ENCODE assay signal across 8 cellular contexts in genomic region chr17:78173025-78173715, GRCh38. TPM values are rescaled to one million over a fixed set of nuclear protein-coding genes. Genes with fewer than 3 reads are reported as not detected.
DNase-seq lines count a peak whose midpoint lies in the region; ATAC-seq and TF ChIP-seq lines count a peak whose summit lies in the region.

No MANE protein-coding gene starts in this region.

- peak overlapping the region; percentile 87 for H3K27ac Mint-ChIP-seq in CD8-positive, alpha-beta T cell
- peak overlapping the region; percentile 80 for H3K27ac Mint-ChIP-seq in activated naive CD8-positive, alpha-beta T cell treated with anti-CD3 and anti-CD28 coated beads, Interleukin-2, amount 50 U/mL, for 24 hours

- peaks cover 36% of the 10 kb centered on the region for H3K36me3 Mint-ChIP-seq in CD8-positive, alpha-beta T cell
- H3K36me3 Mint-ChIP-seq in activated naive CD8-positive, alpha-beta T cell treated with anti-CD3 and anti-CD28 coated beads, Interleukin-2, amount 50 U/mL, for 24 hours (ENCODE audit: low read depth): peaks cover 33% of the 10 kb centered on the region

- no peak for DNase-seq in CD8-positive, alpha-beta T cell
- DNase-seq in activated naive CD8-positive, alpha-beta T cell treated with anti-CD3 and anti-CD28 coated beads, Interleukin-2, amount 50 U/mL, for 24 hours: no peak
- DNase-seq in myocyte (ENCODE audit: low read depth) (peak; percentile 50), HAP-1 (ENCODE audit: low spot score in 2 of 2) (no peak), DMS79 (lab: John Stamatoyannopoulos, UW) (no peak), DMS53 (lab: John Stamatoyannopoulos, UW) (no peak)

- H3K27me3 ChIP-seq in CD8-positive, alpha-beta T cell (ENCODE audit: insufficient read depth, low read length): no peaks in the 10 kb centered on the region
- no peaks in the 10 kb centered on the region for H3K27me3 ChIP-seq in HAP-1 (ENCODE audit: low read depth)

- POLR2A ChIA-PET in CD8-positive, alpha-beta T cell (lab: Charles Lee): interaction anchor here (1.2 kb wide), 1 partner anchor 48 kb away, joined by 5 read pairs; no protein-coding TSS in a partner anchor
- POLR2A ChIA-PET in HEK293 (lab: Yijun Ruan, JAX): interaction anchor here (1.1 to 4.6 kb wide), 5 partner anchors 11 to 29 kb away, joined by 5 to 48 read pairs (median 8); partner anchors contain the start of genes AFMID and TK1

- peaks cover 53% of the 10 kb centered on the region for H3K4me1 Mint-ChIP-seq in CD8-positive, alpha-beta T cell (ENCODE audit: low read depth)
- peaks cover 57% of the 10 kb centered on the region for H3K4me1 Mint-ChIP-seq in activated naive CD8-positive, alpha-beta T cell treated with anti-CD3 and anti-CD28 coated beads, Interleukin-2, amount 50 U/mL, for 24 hours

- in situ Hi-C loops in HAP-1 (cut with MboI; ENCODE audit: low sequenced_read_pairs): loop anchor here (10.0 kb wide), 1 partner anchor 802 kb away; the partner anchor contains the start of gene LGALS3BP

- peak overlapping the region; percentile 6 for H3K4me3 Mint-ChIP-seq in CD8-positive, alpha-beta T cell
- H3K4me3 Mint-ChIP-seq in activated naive CD8-positive, alpha-beta T cell treated with anti-CD3 and anti-CD28 coated beads, Interleukin-2, amount 50 U/mL, for 24 hours: peak overlapping the region; percentile 54

- H3K4me1 ChIP-seq in CD8-positive, alpha-beta T cell (ENCODE audit: insufficient read depth, low read length): peaks cover 51% of the 10 kb centered on the region
- no peaks in the 10 kb centered on the region; the same call in 1 of the 2 replicates for H3K4me1 ChIP-seq in HEK293 (ENCODE audit: control insufficient read depth, insufficient read depth, low read length)
- peaks cover under 1% of the 10 kb centered on the region; the same call in 1 of the 2 replicates for H3K4me1 ChIP-seq in HAP-1

- CTCF ChIA-PET in CD8-positive, alpha-beta T cell (lab: Charles Lee): interaction anchor here (0.6 to 7.5 kb wide), 3 partner anchors 62 to 152 kb away, joined by 3 to 85 read pairs (median 11); no protein-coding TSS in a partner anchor
- CTCF ChIA-PET in HEK293 (lab: Yijun Ruan, JAX): interaction anchor here (0.6 to 8.1 kb wide), 5 partner anchors 13 to 63 kb away, joined by 3 to 94 read pairs (median 5); partner anchors contain the start of genes AFMID and TK1

- H3K9me3 ChIP-seq in CD8-positive, alpha-beta T cell (ENCODE audit: low read length): no peaks in the 10 kb centered on the region
- H3K9me3 ChIP-seq in HEK293 (ENCODE audit: control insufficient read depth, insufficient read depth, low read depth, low read length): no peaks in the 10 kb centered on the region
- no peaks in the 10 kb centered on the region for H3K9me3 ChIP-seq in HAP-1

- intact Hi-C loops in CD8-positive, alpha-beta T cell (cut with DNase I, micrococcal nuclease): loop anchor here in 1 of 2 experiments (10.0 kb wide), 1 partner anchor 82 kb away; no protein-coding TSS in a partner anchor

- H3K36me3 ChIP-seq in CD8-positive, alpha-beta T cell (ENCODE audit: insufficient read depth, low read length): no peaks in the 10 kb centered on the region
- H3K36me3 ChIP-seq in HEK293 (ENCODE audit: control insufficient read depth in 2 of 2, insufficient read depth in 1 of 2, low read length in 2 of 2) (peaks cover 6 to 65% of the 10 kb centered on the region in 2 experiments; a peak in 2 of 3 replicates), HAP-1 (replicated peaks) (peaks cover 57% of the 10 kb centered on the region)

- H3K9me3 Mint-ChIP-seq in CD8-positive, alpha-beta T cell: no peaks in the 10 kb centered on the region
- no peaks in the 10 kb centered on the region for H3K9me3 Mint-ChIP-seq in activated naive CD8-positive, alpha-beta T cell treated with anti-CD3 and anti-CD28 coated beads, Interleukin-2, amount 50 U/mL, for 24 hours

- no peaks in the 10 kb centered on the region for H3K27me3 Mint-ChIP-seq in CD8-positive, alpha-beta T cell (ENCODE audit: low read depth)
- no peaks in the 10 kb centered on the region for H3K27me3 Mint-ChIP-seq in activated naive CD8-positive, alpha-beta T cell treated with anti-CD3 and anti-CD28 coated beads, Interleukin-2, amount 50 U/mL, for 24 hours

- no peak for TF ChIP-seq CTCF in CD8-positive, alpha-beta T cell (IDR thresholded peaks at IDR 0.05)
- TF ChIP-seq CTCF in HEK293 (tag by site-specific recombination; IDR thresholded peaks at IDR 0.05): no peak

- H3K4me3 ChIP-seq in CD8-positive, alpha-beta T cell (ENCODE audit: low read depth, low read length): no peak overlapping the region
- H3K4me3 ChIP-seq in HEK293 (ENCODE audit: low read depth, low read length) (no peak overlapping the region), HAP-1 (no peak overlapping the region)

- no peak overlapping the region for H3K27ac ChIP-seq in CD8-positive, alpha-beta T cell (ENCODE audit: low read depth, low read length)
- peak overlapping the region; percentile 41; the same call in 1 of the 2 replicates for H3K27ac ChIP-seq in HEK293 (ENCODE audit: extremely low read depth, low read depth, low read length)

- peak; percentile 25 for ATAC-seq in CD8-positive, alpha-beta T cell
- ATAC-seq in activated naive CD8-positive, alpha-beta T cell treated with anti-CD3 and anti-CD28 coated beads, Interleukin-2, amount 50 U/mL, for 24 hours: peak; percentile 11
- ATAC-seq in SK-N-SH treated with all-trans-retinoic acid at 6 μM for 48 hours: no peak

TF ChIP-seq in HEK293, 187 proteins besides CTCF, POLR2A, EP300 and RAD21 (continues in another document):
- TF ChIP-seq SP3 (tag by site-specific recombination; IDR thresholded peaks at IDR 0.05) (no peak), PATZ1 (tag by site-specific recombination; IDR thresholded peaks at IDR 0.05) (peak; percentile 4; the same call in 1 of the 2 replicates)

TF ChIP-seq in SK-N-SH treated with all-trans-retinoic acid at 6 μM for 48 hours, 23 proteins besides CTCF, POLR2A, EP300 and RAD21:
- TF ChIP-seq ZNF8 (CRISPR knock-in tag; IDR thresholded peaks at IDR 0.05) (no peak), RARB (CRISPR knock-in tag; IDR thresholded peaks at IDR 0.05) (no peak), GLIS3 (CRISPR knock-in tag; IDR thresholded peaks at IDR 0.05) (no peak), POU6F1 (CRISPR knock-in tag; IDR thresholded peaks at IDR 0.05; ENCODE audit: borderline replicate concordance, low read depth) (no peak), ZNF565 (CRISPR knock-in tag; conservative IDR thresholded peaks at IDR 0.05; ENCODE audit: low read depth) (no peak)

RNA-seq across cellular contexts. Expression of gene SYNGR2, which starts 4.8 kb away (rescaled TPM):
- 10 to 100 TPM; 36.4 to 36.7 TPM for total RNA-seq in CD8-positive, alpha-beta T cell
- 77.0 and 109 TPM in 2 replicates for total RNA-seq in myocyte
- 115 TPM for polyA plus RNA-seq in myocyte (2012)

RNA-seq across cellular contexts. Expression of gene TK1, which starts 13.7 kb away (rescaled TPM):
- total RNA-seq in CD8-positive, alpha-beta T cell: 1 to 10 TPM in 1 of 2 experiments, under 1 TPM in 1; 0.76 to 1.1 TPM
- 3.6 and 4.5 TPM in 2 replicates for total RNA-seq in myocyte
- 2.1 TPM for polyA plus RNA-seq in myocyte (2012)

RNA-seq across cellular contexts. Expression of gene AFMID, which starts 14.0 kb away (rescaled TPM):
- total RNA-seq in CD8-positive, alpha-beta T cell: under 1 TPM; 0.65 to 0.92 TPM
- total RNA-seq in myocyte: 23.3 and 23.9 TPM in 2 replicates
- polyA plus RNA-seq in myocyte (2012): 39.1 TPM

RNA-seq across cellular contexts. Expression of gene C17orf99, which starts 27.0 kb away (rescaled TPM):
- total RNA-seq in CD8-positive, alpha-beta T cell: not detected
- total RNA-seq in myocyte: not detected in 2 replicates
- polyA plus RNA-seq in myocyte (2012): not detected

RNA-seq across cellular contexts. Expression of gene BIRC5, which starts 40.9 kb away (rescaled TPM):
- under 1 TPM; 0.17 to 0.41 TPM for total RNA-seq in CD8-positive, alpha-beta T cell
- 2.7 and 2.8 TPM in 2 replicates for total RNA-seq in myocyte
- polyA plus RNA-seq in myocyte (2012): 0.48 TPM

Comparison
In these comparisons a context has a peak if more than half of its experiments do, and no peak if none do; other contexts are left out.
1. RNA of gene AFMID, which starts 14.0 kb away (total RNA-seq): 23.3 to 23.9 TPM in myocyte; 0.65 to 0.92 TPM in CD8-positive, alpha-beta T cell; every median in the first group is over 10 times any median in the second.